Comparison of ENCODE assay signal across 15 cellular contexts in genomic region chr12:78887444-78887843, GRCh38. TPM values are rescaled to one million over a fixed set of nuclear protein-coding genes. Genes with fewer than 3 reads are reported as not detected.
"Had no signal": no experiment of that assay in that cellular context is flagged by ENCODE, and none has a peak within 500 bp of the region (broad histone marks: within the 10 kb centered on the region; RNA-seq: fewer than 3 reads in every experiment).

No MANE protein-coding gene starts in this region.

- H3K9me3 ChIP-seq: psoas muscle had no signal

- H3K27me3 Mint-ChIP-seq: activated CD4-positive, alpha-beta T cell treated with anti-CD3 and anti-CD28 coated beads, Interleukin-2, amount 10 ng/mL, durations not matched to agents 24 days and 14 days; activated naive CD8-positive, alpha-beta T cell; memory B cell; type B pancreatic cell had no signal

- DNase-seq: activated CD4-positive, alpha-beta T cell treated with anti-CD3 and anti-CD28 coated beads, Interleukin-2, amount 10 ng/mL, durations not matched to agents 24 days and 14 days; activated T-cell treated with anti-CD3 and anti-CD28 coated beads, Interleukin-2, amount 50 U/mL, for 1 hour; amygdala; head of caudate nucleus; occipital lobe; psoas muscle; stimulated activated CD4-positive, alpha-beta T cell treated with anti-CD3 and anti-CD28 coated beads, Interleukin-2, amount 100 ng/mL, for 48 hours; stimulated activated naive CD4-positive, alpha-beta T cell treated with Interleukin-2 at 50 U/mL for 16 hours; T-helper 1 cell had no signal

- H3K4me1 ChIP-seq: foreskin keratinocyte, psoas muscle had no signal

- H3K27ac ChIP-seq: foreskin keratinocyte, psoas muscle had no signal

- H3K36me3 Mint-ChIP-seq: activated naive CD8-positive, alpha-beta T cell; memory B cell; type B pancreatic cell had no signal

- H3K4me1 Mint-ChIP-seq: activated CD4-positive, alpha-beta T cell treated with anti-CD3 and anti-CD28 coated beads, Interleukin-2, amount 10 ng/mL, durations not matched to agents 24 days and 14 days; nephron had no signal

- H3K9me3 Mint-ChIP-seq: activated CD4-positive, alpha-beta T cell treated with anti-CD3 and anti-CD28 coated beads, Interleukin-2, amount 10 ng/mL, durations not matched to agents 24 days and 14 days; memory B cell; nephron; type B pancreatic cell had no signal

- H3K4me3 ChIP-seq: psoas muscle had no signal

- H3K27ac Mint-ChIP-seq: activated CD4-positive, alpha-beta T cell treated with anti-CD3 and anti-CD28 coated beads, Interleukin-2, amount 10 ng/mL, durations not matched to agents 24 days and 14 days; activated naive CD8-positive, alpha-beta T cell; memory B cell; nephron; type B pancreatic cell had no signal

- ATAC-seq: psoas muscle, sciatic nerve had no signal

- H3K27me3 ChIP-seq: foreskin keratinocyte had no signal

- H3K4me3 Mint-ChIP-seq: activated CD4-positive, alpha-beta T cell treated with anti-CD3 and anti-CD28 coated beads, Interleukin-2, amount 10 ng/mL, durations not matched to agents 24 days and 14 days; activated naive CD8-positive, alpha-beta T cell; nephron; type B pancreatic cell had no signal

RNA-seq across cellular contexts. Expression of gene SYT1, which starts 22.9 kb away (rescaled TPM):
- total RNA-seq: activated CD4-positive, alpha-beta T cell treated with anti-CD3 and anti-CD28 coated beads, Interleukin-2, amount 10 ng/mL, durations not matched to agents 24 days and 14 days had no signal
